20 cellular contexts compared by ENCODE assay signal in genomic region chr4:127843704-127844604, GRCh38. TPM values are rescaled to one million over a fixed set of nuclear protein-coding genes. Genes with fewer than 3 reads are reported as not detected.
A peak's percentile ranks its signal among the peaks of the same experiment; 100 is the strongest.
DNase-seq lines count a peak whose midpoint lies in the region; ATAC-seq and TF ChIP-seq lines count a peak whose summit lies in the region.
"Had no signal": no experiment of that assay in that cellular context is flagged by ENCODE, and none has a peak within 500 bp of the region (broad histone marks: within the 10 kb centered on the region; RNA-seq: fewer than 3 reads in every experiment).

No MANE protein-coding gene starts in this region.

- H3K9me3 Mint-ChIP-seq in WTC11 (peaks cover 10% of the 10 kb centered on the region), neural crest cell (peaks cover 14% of the 10 kb centered on the region)

- H3K27me3 ChIP-seq in foreskin keratinocyte = no peaks in the 10 kb centered on the region

- H3K4me3 Mint-ChIP-seq in WTC11 = no peak overlapping the region
- H3K4me3 Mint-ChIP-seq in neural crest cell = no peak overlapping the region
- H3K4me3 Mint-ChIP-seq: CD4-positive, alpha-beta memory T cell had no signal

- no peak overlapping the region for H3K27ac ChIP-seq in foreskin keratinocyte
- H3K27ac ChIP-seq: A549 had no signal

- POLR2A ChIA-PET in WTC11 (lab: Charles Lee) = no interaction called here

- H3K27me3 Mint-ChIP-seq in WTC11 (ENCODE audit: low read depth) (no peaks in the 10 kb centered on the region), neural crest cell (ENCODE audit: low read depth) (no peaks in the 10 kb centered on the region)
- H3K27me3 Mint-ChIP-seq: CD4-positive, alpha-beta memory T cell had no signal

- CTCF ChIA-PET in WTC11 (lab: Charles Lee) = no interaction called here

- DNase-seq in ELR (ENCODE audit: low read depth) (peak; percentile 26), WTC11 (ENCODE audit: low spot score) (no peak), foreskin keratinocyte (no peak), neural crest cell (ENCODE audit: low read depth, low spot score) (no peak)
- no peak for DNase-seq in stimulated activated CD4-positive, alpha-beta T cell treated with anti-CD3 and anti-CD28 coated beads, Interleukin-2, amount 100 ng/mL, for 48 hours
- DNase-seq: Calu3; CD4-positive, alpha-beta memory T cell; DMS53; NCI-H1092 treated with DMSO at 0.1 percent for 48 hours; NCI-H146; NCI-H2081; NCI-H524; NCI-H82; OCI-M1; SHP77 treated with DMSO at 0.1 percent for 48 hours; SK-N-SH had no signal

- TF ChIP-seq CTCF in WTC11 (IDR thresholded peaks at IDR 0.05) (no peak), foreskin keratinocyte (conservative IDR thresholded peaks at IDR 0.05) (no peak), neural crest cell (conservative IDR thresholded peaks at IDR 0.05) (no peak)

- ATAC-seq in WTC11 (peak; percentile 64), foreskin keratinocyte (peak; percentile 9), HG03354 (IDR thresholded peaks at IDR 0.05; ENCODE audit: poor library complexity, severe bottlenecking, unreplicated experiment) (no peak), HG03159 (IDR thresholded peaks at IDR 0.05; ENCODE audit: unreplicated experiment) (no peak)
- ATAC-seq: A549 had no signal

- H3K27ac Mint-ChIP-seq in WTC11 (0 out of 2 replicates have a peak overlapping the region, but pooled peaks have one; percentile 35), neural crest cell (ENCODE audit: unreplicated experiment) (peak overlapping the region; percentile 19)
- H3K27ac Mint-ChIP-seq: CD4-positive, alpha-beta memory T cell had no signal

- H3K4me1 ChIP-seq in foreskin keratinocyte = no peaks in the 10 kb centered on the region
- H3K4me1 ChIP-seq: A549, HAP-1 had no signal

- H3K4me1 Mint-ChIP-seq in WTC11 = peaks cover 34% of the 10 kb centered on the region
- H3K4me1 Mint-ChIP-seq in neural crest cell = no peaks in the 10 kb centered on the region

- H3K36me3 Mint-ChIP-seq in WTC11 (peaks cover 4% of the 10 kb centered on the region), neural crest cell (ENCODE audit: low read depth) (peaks cover 34% of the 10 kb centered on the region)

TF ChIP-seq in WTC11, 78 proteins besides CTCF, POLR2A, EP300 and RAD21:
- no peak for TF ChIP-seq ESRRA (CRISPR knock-in tag; IDR thresholded peaks at IDR 0.05; ENCODE audit: borderline replicate concordance)
- TF ChIP-seq, protein P1, sequence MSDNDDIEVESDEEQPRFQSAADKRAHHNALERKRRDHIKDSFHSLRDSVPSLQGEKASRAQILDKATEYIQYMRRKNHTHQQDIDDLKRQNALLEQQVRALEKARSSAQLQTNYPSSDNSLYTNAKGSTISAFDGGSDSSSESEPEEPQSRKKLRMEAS (CRISPR knock-in tag; IDR thresholded peaks at IDR 0.05) = 0 out of 2 replicates have a peak, but pooled peaks have one; percentile 30

RNA-seq across cellular contexts. Expression of gene PLK4, which starts 36.7 kb away (rescaled TPM):
- total RNA-seq in WTC11 (2021) = 37.8 to 44.0 TPM (median 38.6 TPM) in 3 replicates
- 29.1 and 34.7 TPM in 2 replicates for total RNA-seq in foreskin keratinocyte
- 10.5 and 17.1 TPM in 2 replicates for polyA plus RNA-seq in foreskin keratinocyte
- total RNA-seq in neural crest cell = 49.6 and 54.4 TPM in 2 replicates

Comparison
In these comparisons a context has a peak if more than half of its experiments do, and no peak if none do; other contexts are left out.
1. ATAC-seq: peak in WTC11 (single experiment) and foreskin keratinocyte (single experiment); none in HG03354 (single experiment) and HG03159 (single experiment).